ENCODE assay signal across 8 cellular contexts in genomic region chr1:23169219-23169575, GRCh38. TPM values are rescaled to one million over a fixed set of nuclear protein-coding genes. Genes with fewer than 3 reads are reported as not detected.
DNase-seq lines count a peak whose midpoint lies in the region; ATAC-seq lines count a peak whose summit lies in the region.

No MANE protein-coding gene starts in this region.

- no peaks in the 10 kb centered on the region for H3K27me3 Mint-ChIP-seq in natural killer cell treated with Interleukin-12 subunit alpha and Interleukin-12 subunit beta and Interleukin-15 and Interleukin-18, amount 100 ng/mL, for 72 hours

- peak overlapping the region; percentile 64 to 89 for H3K27ac Mint-ChIP-seq in natural killer cell treated with Interleukin-12 subunit alpha and Interleukin-12 subunit beta and Interleukin-15 and Interleukin-18, amount 100 ng/mL, for 72 hours

- H2AFZ ChIP-seq in ACC112 (ENCODE audit: low read length, unreplicated experiment) = peak overlapping the region; percentile 19

- H3K4me1 ChIP-seq in ACC112 (ENCODE audit: control insufficient read depth, insufficient read depth, low read length, unreplicated experiment) (peaks cover 39% of the 10 kb centered on the region), HUES64 (ENCODE audit: insufficient read depth, low read length) (peaks cover 11% of the 10 kb centered on the region; the same call in 1 of the 2 replicates)
- H3K4me1 ChIP-seq in effector memory CD4-positive, alpha-beta T cell (ENCODE audit: control insufficient read depth, insufficient read depth, low read length, poor library complexity, severe bottlenecking) = peaks cover 11% of the 10 kb centered on the region

- DNase-seq in effector memory CD4-positive, alpha-beta T cell = no peak
- no peak for DNase-seq in natural killer cell treated with Interleukin-12 subunit alpha and Interleukin-12 subunit beta and Interleukin-15 and Interleukin-18, amount 100 ng/mL, for 72 hours (ENCODE audit: low spot score)
- DNase-seq in NCI-H2107 treated with DMSO at 0.1 percent for 48 hours (lab: John Stamatoyannopoulos, UW; ENCODE audit: unreplicated experiment) = no peak
- DNase-seq in NK-92 treated with Interleukin-12 subunit alpha and Interleukin-12 subunit beta, amount 100 ng/mL, for 24 hours (lab: John Stamatoyannopoulos, UW) = no peak

- H3K4me3 Mint-ChIP-seq in natural killer cell treated with Interleukin-12 subunit alpha and Interleukin-12 subunit beta and Interleukin-15 and Interleukin-18, amount 100 ng/mL, for 72 hours = peak overlapping the region; percentile 96

- 93% methylated on average over 13 of the region's 13 CpGs for WGBS in HUES64

- no peaks in the 10 kb centered on the region for H3K36me3 ChIP-seq in ACC112 (ENCODE audit: insufficient read depth, low read length)
- no peaks in the 10 kb centered on the region for H3K36me3 ChIP-seq in HUES64 (ENCODE audit: insufficient read depth, low read length)
- no peaks in the 10 kb centered on the region for H3K36me3 ChIP-seq in effector memory CD4-positive, alpha-beta T cell (ENCODE audit: control insufficient read depth, insufficient read depth, low read length)

- H3K4me3 ChIP-seq in ACC112 (ENCODE audit: low read depth, low read length) (peak overlapping the region; percentile 96), HUES64 (ENCODE audit: low read length) (peak overlapping the region; percentile 75)
- peak overlapping the region; percentile 84 for H3K4me3 ChIP-seq in effector memory CD4-positive, alpha-beta T cell (ENCODE audit: insufficient read depth, low read depth, low read length, poor library complexity, severe bottlenecking)

- H3K9ac ChIP-seq in HUES64 (ENCODE audit: low read depth, low read length) = no peak overlapping the region

- no peaks in the 10 kb centered on the region for H3K36me3 Mint-ChIP-seq in natural killer cell treated with Interleukin-12 subunit alpha and Interleukin-12 subunit beta and Interleukin-15 and Interleukin-18, amount 100 ng/mL, for 72 hours

- H3K9me3 ChIP-seq in HUES64 (ENCODE audit: insufficient read depth, low read depth, low read length) = no peaks in the 10 kb centered on the region
- no peaks in the 10 kb centered on the region for H3K9me3 ChIP-seq in effector memory CD4-positive, alpha-beta T cell (ENCODE audit: control insufficient read depth, low read length)

- H3K27me3 ChIP-seq in ACC112 (ENCODE audit: insufficient read depth, low read length) (no peaks in the 10 kb centered on the region), HUES64 (ENCODE audit: insufficient read depth, low read length) (no peaks in the 10 kb centered on the region)
- no peaks in the 10 kb centered on the region for H3K27me3 ChIP-seq in effector memory CD4-positive, alpha-beta T cell (replicated peaks; ENCODE audit: control insufficient read depth, insufficient read depth, low read length, poor library complexity, severe bottlenecking)

- peaks cover 39% of the 10 kb centered on the region for H3K79me2 ChIP-seq in ACC112 (ENCODE audit: control insufficient read depth, insufficient read depth, low read length, unreplicated experiment)

- no peaks in the 10 kb centered on the region for H3K9me3 Mint-ChIP-seq in natural killer cell treated with Interleukin-12 subunit alpha and Interleukin-12 subunit beta and Interleukin-15 and Interleukin-18, amount 100 ng/mL, for 72 hours

- peaks cover 21 to 31% of the 10 kb centered on the region in 2 donors for H3K4me1 Mint-ChIP-seq in natural killer cell treated with Interleukin-12 subunit alpha and Interleukin-12 subunit beta and Interleukin-15 and Interleukin-18, amount 100 ng/mL, for 72 hours (ENCODE audit: low read depth in 2 of 2)

- no peak for ATAC-seq in natural killer cell treated with Interleukin-12 subunit alpha and Interleukin-12 subunit beta and Interleukin-15 and Interleukin-18, amount 100 ng/mL, for 72 hours
- ATAC-seq in GM21526 (IDR thresholded peaks at IDR 0.05; ENCODE audit: low FRiP score, unreplicated experiment) = no peak
- ATAC-seq in HG03108 (IDR thresholded peaks at IDR 0.05; ENCODE audit: unreplicated experiment) = no peak

- H3K27ac ChIP-seq in ACC112 (ENCODE audit: low read depth, low read length) (peak overlapping the region; percentile 87), HUES64 (ENCODE audit: low read depth, low read length) (no peak overlapping the region)
- no peak overlapping the region for H3K27ac ChIP-seq in effector memory CD4-positive, alpha-beta T cell (ENCODE audit: insufficient read depth, low read length, poor library complexity, severe bottlenecking)

RNA-seq across cellular contexts. Expression of gene LUZP1, which starts 0.5 kb away (rescaled TPM):
- 26.3 TPM for polyA plus RNA-seq in HUES64 (2013, experiment 1 of 2)
- polyA plus RNA-seq in HUES64 (2013, experiment 2 of 2) = 25.9 TPM
- 10 to 100 TPM; 42.7 to 43.1 TPM for total RNA-seq in natural killer cell treated with Interleukin-12 subunit alpha and Interleukin-12 subunit beta and Interleukin-15 and Interleukin-18, amount 100 ng/mL, for 72 hours

RNA-seq across cellular contexts. Expression of gene HTR1D, which starts 48.1 kb away (rescaled TPM):
- 2.7 TPM for polyA plus RNA-seq in HUES64 (2013, experiment 1 of 2)
- polyA plus RNA-seq in HUES64 (2013, experiment 2 of 2) = 2.5 TPM
- not detected for total RNA-seq in natural killer cell treated with Interleukin-12 subunit alpha and Interleukin-12 subunit beta and Interleukin-15 and Interleukin-18, amount 100 ng/mL, for 72 hours
